Comparison of ENCODE assay signal across 8 cellular contexts in the genomic region with DNA sequence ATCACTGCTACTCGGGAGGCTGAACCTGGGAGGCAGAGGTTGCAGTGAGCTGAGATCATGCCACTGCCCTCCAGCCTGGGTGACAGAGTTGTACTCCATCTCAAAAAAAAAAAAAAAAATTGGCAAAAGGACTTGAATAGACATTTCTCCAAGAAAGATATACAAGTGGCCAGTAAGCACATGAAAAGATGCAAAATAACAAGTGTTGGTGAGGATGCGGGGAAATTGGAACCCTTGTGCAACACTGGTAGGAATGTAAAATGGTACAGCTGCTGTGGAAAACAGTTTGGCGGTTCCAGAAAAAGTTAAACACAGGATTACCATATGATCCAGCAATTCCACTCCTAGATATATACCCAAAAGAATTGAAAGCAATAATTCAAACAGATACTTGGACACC.
"Had no signal": no experiment of that assay in that cellular context is flagged by ENCODE, and none has a peak within 500 bp of the region (broad histone marks: within the 10 kb centered on the region; RNA-seq: fewer than 3 reads in every experiment).

No MANE protein-coding gene starts in this region.

- H3K4me3 ChIP-seq: GM23248, HAP-1 had no signal

- H3K27ac Mint-ChIP-seq: IgD-negative memory B cell had no signal

- H3K4me1 ChIP-seq: HAP-1 had no signal

- H3K9ac ChIP-seq: GM23248 had no signal

- H3K27ac ChIP-seq: GM23248 had no signal

- FAIRE-seq: HTR-8/SVneo had no signal

- ATAC-seq: HCT116 had no signal

- H3K4me3 Mint-ChIP-seq: IgD-negative memory B cell had no signal

- H2AFZ ChIP-seq: GM23248 had no signal

- H3K9me3 ChIP-seq: HAP-1 had no signal

- DNase-seq: GM23248, GOT3, H7, KG1 had no signal
